ENCODE assay signal across 1 cellular context in genomic region chr4:37685726-37686372, GRCh38.
TF ChIP-seq lines count a peak whose summit lies in the region.

No MANE protein-coding gene starts in this region.

TF ChIP-seq in HepG2, 621 proteins besides CTCF, POLR2A, EP300 and RAD21 (continued from another document and continues in another):
- TF ChIP-seq ARID3A (IDR thresholded peaks at IDR 0.05; ENCODE audit: low read depth, low read length) (no peak), ATF6 (CRISPR knock-in tag; conservative IDR thresholded peaks at IDR 0.05) (no peak), ETV5 (CRISPR knock-in tag; IDR thresholded peaks at IDR 0.05; ENCODE audit: borderline replicate concordance) (peak; percentile 35; the same call in 1 of the 2 replicates), ZNF101 (CRISPR knock-in tag; IDR thresholded peaks at IDR 0.05; ENCODE audit: borderline replicate concordance, low read depth) (no peak), PTBP1 (IDR thresholded peaks at IDR 0.05; ENCODE audit: low read depth, low read length, poor library complexity, severe bottlenecking) (no peak), FIP1L1 (IDR thresholded peaks at IDR 0.05; ENCODE audit: borderline replicate concordance, insufficient read depth, low read depth, low read length) (no peak), NR2F1 (CRISPR knock-in tag; IDR thresholded peaks at IDR 0.05) (no peak), KDM5A (IDR thresholded peaks at IDR 0.05; ENCODE audit: borderline replicate concordance, low read length) (no peak; the same call in 1 of the 2 replicates), ELF3 (CRISPR knock-in tag; IDR thresholded peaks at IDR 0.05) (peak; percentile 49; the same call in 1 of the 2 replicates), NRL (CRISPR knock-in tag; IDR thresholded peaks at IDR 0.05; ENCODE audit: borderline replicate concordance) (0 out of 2 replicates have a peak, but pooled peaks have one; percentile 50), GATA4 (IDR thresholded peaks at IDR 0.05; ENCODE audit: borderline replicate concordance, low read depth) (0 out of 2 replicates have a peak, but pooled peaks have one; percentile 39), ZNF879 (CRISPR knock-in tag; IDR thresholded peaks at IDR 0.05) (0 out of 2 replicates have a peak, but pooled peaks have one; percentile 61), ZNF572 (CRISPR knock-in tag; IDR thresholded peaks at IDR 0.05) (no peak), NBN (conservative IDR thresholded peaks at IDR 0.05) (no peak), ZNF232 (CRISPR knock-in tag; IDR thresholded peaks at IDR 0.05; ENCODE audit: borderline replicate concordance) (no peak), ZNF124 (CRISPR knock-in tag; IDR thresholded peaks at IDR 0.05) (peak; percentile 56; the same call in 1 of the 2 replicates), ZNF317 (CRISPR knock-in tag; IDR thresholded peaks at IDR 0.05) (no peak), ZBTB10 (CRISPR knock-in tag; IDR thresholded peaks at IDR 0.05; ENCODE audit: borderline replicate concordance) (peak; percentile 61; the same call in 1 of the 2 replicates), MLXIP (CRISPR knock-in tag; IDR thresholded peaks at IDR 0.05; ENCODE audit: borderline replicate concordance) (no peak), ZMYM3 (CRISPR knock-in tag; IDR thresholded peaks at IDR 0.05) (no peak), ZNF512B (CRISPR knock-in tag; IDR thresholded peaks at IDR 0.05; ENCODE audit: borderline replicate concordance) (0 out of 2 replicates have a peak, but pooled peaks have one; percentile 47), POGZ (CRISPR knock-in tag; IDR thresholded peaks at IDR 0.05) (no peak; the same call in 1 of the 2 replicates), SCMH1 (CRISPR knock-in tag; IDR thresholded peaks at IDR 0.05; ENCODE audit: borderline replicate concordance) (no peak), ZSCAN30 (CRISPR knock-in tag; IDR thresholded peaks at IDR 0.05) (no peak), ZMYM4 (CRISPR knock-in tag; IDR thresholded peaks at IDR 0.05) (no peak), ZNF282 (IDR thresholded peaks at IDR 0.05; ENCODE audit: partially characterized antibody) (no peak), NFATC3 (CRISPR knock-in tag; IDR thresholded peaks at IDR 0.05) (no peak), ZNF883 (CRISPR knock-in tag; IDR thresholded peaks at IDR 0.05; ENCODE audit: not compliant biosample characterization) (no peak), RELA (CRISPR knock-in tag; IDR thresholded peaks at IDR 0.05) (0 out of 2 replicates have a peak, but pooled peaks have one; percentile 41), SOX13 (IDR thresholded peaks at IDR 0.05) (no peak), SOX13 (CRISPR knock-in tag; conservative IDR thresholded peaks at IDR 0.05 in 1 of 2, IDR thresholded peaks at IDR 0.05 in 1 of 2) (no peak; a peak in 1 of 4 replicates), SP1 (IDR thresholded peaks at IDR 0.05) (no peak), SP1 (CRISPR knock-in tag; IDR thresholded peaks at IDR 0.05) (no peak), SKI (IDR thresholded peaks at IDR 0.05; ENCODE audit: partially characterized antibody) (peak; percentile 40), MED8 (CRISPR knock-in tag; IDR thresholded peaks at IDR 0.05; ENCODE audit: insufficient replicate concordance) (no peak), KDM5B (CRISPR knock-in tag; IDR thresholded peaks at IDR 0.05; ENCODE audit: borderline replicate concordance) (peak; percentile 21; the same call in 1 of the 2 replicates), RBM22 (optimal IDR thresholded peaks at IDR 0.05; ENCODE audit: low read length) (no peak), SAP130 (CRISPR knock-in tag; IDR thresholded peaks at IDR 0.05; ENCODE audit: low read depth) (no peak; the same call in 1 of the 2 replicates), ZSCAN22 (CRISPR knock-in tag; IDR thresholded peaks at IDR 0.05) (no peak), PREB (CRISPR knock-in tag; IDR thresholded peaks at IDR 0.05) (no peak), ZNF672 (CRISPR knock-in tag; IDR thresholded peaks at IDR 0.05) (no peak), ZBTB7A (CRISPR knock-in tag; IDR thresholded peaks at IDR 0.05) (no peak), HHEX (CRISPR knock-in tag; IDR thresholded peaks at IDR 0.05) (no peak), PAXIP1 (CRISPR knock-in tag; conservative IDR thresholded peaks at IDR 0.05) (no peak), GATAD1 (CRISPR knock-in tag; IDR thresholded peaks at IDR 0.05) (0 out of 2 replicates have a peak, but pooled peaks have one; percentile 6)
